27 cellular contexts compared by ENCODE assay signal in the genomic region with DNA sequence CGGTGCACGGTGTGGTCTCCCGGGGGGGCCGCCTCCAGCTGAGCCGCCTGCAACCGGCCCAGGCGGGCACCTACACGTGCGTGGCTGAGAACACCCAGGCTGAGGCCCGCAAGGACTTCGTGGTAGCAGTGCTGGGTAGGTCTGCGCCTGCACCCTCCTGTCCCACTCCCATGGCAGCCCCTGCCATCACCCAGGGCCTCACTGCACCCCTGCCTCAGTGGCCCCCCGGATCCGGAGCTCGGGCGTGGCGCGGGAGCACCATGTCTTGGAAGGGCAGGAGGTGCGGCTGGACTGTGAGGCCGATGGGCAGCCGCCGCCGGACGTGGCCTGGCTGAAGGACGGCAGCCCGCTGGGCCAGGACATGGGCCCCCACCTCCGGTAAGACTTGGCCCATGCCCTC.
"Had no signal": no experiment of that assay in that cellular context is flagged by ENCODE, and none has a peak within 500 bp of the region (broad histone marks: within the 10 kb centered on the region; RNA-seq: fewer than 3 reads in every experiment).

No MANE protein-coding gene starts in this region.

- H3K4me1 ChIP-seq: left ventricle myocardium inferior, pancreas, prostate gland, stomach, testis, thyroid gland, upper lobe of left lung, vagina had no signal

- H3K27me3 ChIP-seq: pancreas, testis, thyroid gland, transverse colon, upper lobe of left lung, vagina had no signal

- DNase-seq: hypothalamus; islet precursor cell; left ventricle myocardium inferior; midbrain; mucosa of descending colon; naive thymus-derived CD4-positive, alpha-beta T cell; nucleus accumbens; pancreas; posterior cingulate gyrus; retina; stimulated activated CD4-positive, alpha-beta T cell treated with anti-CD3 and anti-CD28 coated beads, Interleukin-12 subunit alpha, Interleukin-12 subunit beta, amount 100 ng/mL, for 4 hours; stimulated activated CD4-positive, alpha-beta T cell treated with anti-CD3 and anti-CD28 coated beads, Interleukin-15, amount 100 ng/mL, for 24 hours; stimulated activated CD4-positive, alpha-beta T cell treated with anti-CD3 and anti-CD28 coated beads, Interleukin-2, amount 100 ng/mL, for 24 hours; stimulated activated CD4-positive, alpha-beta T cell treated with anti-CD3 and anti-CD28 coated beads, Interleukin-4, amount 100 ng/mL, for 1 hour; stimulated activated naive CD4-positive, alpha-beta T cell; stomach; testis; thyroid gland; transverse colon had no signal

- H3K27ac ChIP-seq: left ventricle myocardium inferior, pancreas, prostate gland, skin epidermis, stomach, testis, thyroid gland, transverse colon, upper lobe of left lung, vagina had no signal

- H3K36me3 ChIP-seq: left ventricle myocardium inferior, pancreas, prostate gland, thyroid gland, transverse colon, upper lobe of left lung, vagina had no signal

- ATAC-seq: mucosa of descending colon; naive thymus-derived CD4-positive, alpha-beta T cell; natural killer cell treated with Interleukin-12 subunit alpha and Interleukin-12 subunit beta and Interleukin-15 and Interleukin-18, amount 100 ng/mL, for 72 hours; pancreas; right cardiac atrium; sciatic nerve had no signal

- H3K4me3 ChIP-seq: left ventricle myocardium inferior, lung, mucosa of descending colon, pancreas, prostate gland, skin epidermis, stomach, testis, thyroid gland, transverse colon, upper lobe of left lung, vagina had no signal

- H3K9me3 ChIP-seq: left ventricle myocardium inferior, mucosa of descending colon, pancreas, prostate gland, stomach, testis, thyroid gland, transverse colon, upper lobe of left lung, vagina had no signal
